In the genomic region with DNA sequence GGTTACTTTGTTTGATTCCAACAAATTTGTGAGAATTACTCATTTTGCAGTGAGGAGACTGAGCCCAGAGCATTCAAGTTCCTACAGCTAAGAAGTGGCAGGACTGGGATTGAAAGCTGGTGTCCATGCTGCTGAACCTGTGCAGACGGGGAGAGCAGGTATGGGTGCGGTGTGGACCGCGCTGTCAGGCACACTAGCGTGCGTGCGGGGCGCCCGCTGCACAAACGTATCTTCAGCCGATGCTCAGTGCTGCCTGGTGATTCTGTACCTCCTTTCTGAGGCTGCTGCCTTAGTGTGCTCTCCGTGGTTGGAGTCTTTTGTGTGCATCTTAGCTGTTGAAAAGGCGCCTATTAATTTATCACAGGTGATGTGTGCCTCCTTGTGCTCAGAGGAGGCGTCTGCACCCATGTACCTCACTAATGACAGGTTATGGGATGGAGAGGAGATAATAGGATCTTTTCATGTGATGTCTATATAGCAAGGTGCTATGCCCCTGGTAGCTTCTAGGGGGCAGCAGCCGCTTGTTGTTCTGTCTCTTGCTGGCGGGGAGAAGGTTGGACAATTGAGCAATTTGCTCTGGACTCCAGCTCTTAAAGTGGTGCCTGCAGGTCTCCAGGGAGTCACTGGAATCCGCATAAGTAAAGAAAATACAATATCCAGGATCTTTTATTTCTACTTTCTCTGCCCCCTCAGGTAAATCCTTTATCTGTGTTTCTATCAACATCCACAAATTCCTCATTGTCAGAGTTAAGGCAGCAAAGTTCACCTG, we compare ENCODE assay signal across 8 cellular contexts. TPM values are rescaled to one million over a fixed set of nuclear protein-coding genes. Genes with fewer than 3 reads are reported as not detected.
DNase-seq lines count a peak whose midpoint lies in the region; ATAC-seq and TF ChIP-seq lines count a peak whose summit lies in the region.

No MANE protein-coding gene starts in this region.

- peaks cover 33% of the 10 kb centered on the region for H4K20me1 ChIP-seq in PC-9 (ENCODE audit: insufficient read depth)

- H2BK120ac ChIP-seq in neuronal stem cell (ENCODE audit: low read depth, low read length), result no peak overlapping the region

- no peaks in the 10 kb centered on the region for H3K27me3 ChIP-seq in PC-9 (ENCODE audit: insufficient read depth, low read depth)
- no peaks in the 10 kb centered on the region for H3K27me3 ChIP-seq in neuronal stem cell (ENCODE audit: control insufficient read depth in 3 of 3, insufficient read depth in 3 of 3, low read depth in 1 of 3, low read length in 3 of 3)

- BruUV-seq in PC-9 (replicated peaks; lab: Mats Ljungman, UMichigan), result no TSS peak

- no peaks in the 10 kb centered on the region for H3K9me2 ChIP-seq in PC-9 (ENCODE audit: insufficient read depth)

- H3K4ac ChIP-seq in neuronal stem cell (ENCODE audit: low read length), result no peak overlapping the region

- H3K36me3 ChIP-seq in PC-9 (ENCODE audit: low read depth), result no peaks in the 10 kb centered on the region
- peaks cover 0 to 6% of the 10 kb centered on the region in 2 donors for H3K36me3 ChIP-seq in neuronal stem cell (replicated peaks in 1 of 2; ENCODE audit: control insufficient read depth in 2 of 2, insufficient read depth in 2 of 2, low read length in 2 of 2)

- no CpG with 5 or more reads among the region's 17 CpGs for WGBS in neuronal stem cell (ENCODE audit: extremely low coverage in 2 of 2, insufficient read length in 2 of 2, insufficient replicate concordance in 1 of 2), 2 donors

- H3K4me1 ChIP-seq in PC-9 (replicated peaks; ENCODE audit: insufficient read depth) (peaks cover 28% of the 10 kb centered on the region), neuronal stem cell (ENCODE audit: control insufficient read depth in 2 of 2, insufficient read depth in 1 of 2, low read depth in 1 of 2, low read length in 2 of 2) (peaks cover 20 to 25% of the 10 kb centered on the region in 2 donors)

- H3K18ac ChIP-seq in neuronal stem cell (ENCODE audit: low read length), result no peak overlapping the region

- H3K27ac ChIP-seq in PC-9 (no peak overlapping the region), neuronal stem cell (replicated peaks; ENCODE audit: low read length) (no peak overlapping the region)

- no peak overlapping the region for H3K23ac ChIP-seq in neuronal stem cell (ENCODE audit: low read depth, low read length, poor library complexity)

- H4K8ac ChIP-seq in neuronal stem cell (ENCODE audit: low read depth, low read length), result no peak overlapping the region

- no peak overlapping the region for H3K4me3 ChIP-seq in PC-9
- no peak overlapping the region for H3K4me3 ChIP-seq in neuronal stem cell (ENCODE audit: low read length in 2 of 2)

- no peaks in the 10 kb centered on the region for H3K9me3 ChIP-seq in PC-9 (ENCODE audit: insufficient read depth, low read depth)
- H3K9me3 ChIP-seq in neuronal stem cell (replicated peaks in 1 of 2; ENCODE audit: control insufficient read depth in 2 of 2, insufficient read depth in 1 of 2, low read depth in 1 of 2, low read length in 2 of 2), result no peaks in the 10 kb centered on the region

- H3K4me3 Mint-ChIP-seq in activated T-cell treated with anti-CD3 and anti-CD28 coated beads, Interleukin-2, amount 50 U/mL, for 72 hours, result no peak overlapping the region

- H2AK5ac ChIP-seq in neuronal stem cell (ENCODE audit: low read depth, low read length), result no peak overlapping the region

- no peak overlapping the region for H2BK5ac ChIP-seq in neuronal stem cell (ENCODE audit: low read length)

- no peak overlapping the region for H2BK15ac ChIP-seq in neuronal stem cell (ENCODE audit: low read length)

- intact Hi-C loops in PC-9 (cut with micrococcal nuclease; ENCODE audit: unreplicated experiment), result no loop called here

- H3K27ac Mint-ChIP-seq in activated T-cell treated with anti-CD3 and anti-CD28 coated beads, Interleukin-2, amount 50 U/mL, for 72 hours, result no peak overlapping the region

- CTCF ChIA-PET in PC-9 (lab: Charles Lee), result interaction anchor here (0.5 to 1.2 kb wide), 5 partner anchors 13 to 561 kb away, joined by 3 to 7 read pairs (median 5); no protein-coding TSS in a partner anchor

- ATAC-seq in activated T-cell treated with anti-CD3 and anti-CD28 coated beads, Interleukin-2, amount 50 U/mL, for 72 hours (replicated peaks in 1 of 2), result peak; percentile 26 to 29
- no peak for ATAC-seq in GM21528 (IDR thresholded peaks at IDR 0.05; ENCODE audit: low FRiP score, unreplicated experiment)

- H3F3A ChIP-seq in PC-9 (ENCODE audit: insufficient read depth, low read depth), result peaks cover 24% of the 10 kb centered on the region

- H3K79me2 ChIP-seq in PC-9 (ENCODE audit: low read depth), result peaks cover 45% of the 10 kb centered on the region

- H2BK12ac ChIP-seq in neuronal stem cell (ENCODE audit: low read length), result no peak overlapping the region

- H3K27me3 Mint-ChIP-seq in activated T-cell treated with anti-CD3 and anti-CD28 coated beads, Interleukin-2, amount 50 U/mL, for 72 hours (ENCODE audit: low read depth), result no peaks in the 10 kb centered on the region

- H3K79me1 ChIP-seq in neuronal stem cell (ENCODE audit: low read depth, low read length), result peaks cover 5% of the 10 kb centered on the region

- peak overlapping the region; percentile 22 for H3K14ac ChIP-seq in neuronal stem cell (ENCODE audit: low read length)

- no peak overlapping the region for H4K91ac ChIP-seq in neuronal stem cell (ENCODE audit: low read depth, low read length, poor library complexity)

- peak overlapping the region; percentile 37 for H3K9ac ChIP-seq in neuronal stem cell (ENCODE audit: low read depth, low read length, poor library complexity)

- no peaks in the 10 kb centered on the region for H3K9me3 Mint-ChIP-seq in activated T-cell treated with anti-CD3 and anti-CD28 coated beads, Interleukin-2, amount 50 U/mL, for 72 hours

- POLR2A ChIA-PET in PC-9 (lab: Charles Lee; ENCODE audit: unreplicated experiment), result interaction anchor here (0.6 to 0.7 kb wide), 2 partner anchors 153 to 1129 kb away, joined by 3 read pairs; no protein-coding TSS in a partner anchor

- DNase-seq in GF-D8 (lab: John Stamatoyannopoulos, UW) (peak; percentile 70), PC-9 (peak; percentile 45 to 49), fibroblast of peridontal ligament (ENCODE audit: extremely low read depth) (peak; percentile 88), neuronal stem cell (ENCODE audit: low spot score) (no peak), OCI-M2 (lab: John Stamatoyannopoulos, UW; ENCODE audit: unreplicated experiment) (no peak)
- DNase-seq in activated T-cell treated with anti-CD3 and anti-CD28 coated beads, Interleukin-2, amount 50 U/mL, for 72 hours, result peak; percentile 52 to 57

- peak; percentile 92 for TF ChIP-seq CTCF in LNCAP (IDR thresholded peaks at IDR 0.05)
- peak; percentile 79 for TF ChIP-seq CTCF in PC-9 (conservative IDR thresholded peaks at IDR 0.05)

- peaks cover 57% of the 10 kb centered on the region for H3K4me1 Mint-ChIP-seq in activated T-cell treated with anti-CD3 and anti-CD28 coated beads, Interleukin-2, amount 50 U/mL, for 72 hours (ENCODE audit: low read depth)

- H3K4me2 ChIP-seq in PC-9 (no peak overlapping the region), neuronal stem cell (ENCODE audit: insufficient read depth, low read length, poor library complexity, severe bottlenecking) (no peak overlapping the region)

- H2AFZ ChIP-seq in PC-9 (no peak overlapping the region), neuronal stem cell (ENCODE audit: low read length) (no peak overlapping the region)

- H3K36me3 Mint-ChIP-seq in activated T-cell treated with anti-CD3 and anti-CD28 coated beads, Interleukin-2, amount 50 U/mL, for 72 hours (ENCODE audit: insufficient read depth in 2 of 2), result peaks cover 0 to 1% of the 10 kb centered on the region in 2 donors

RNA-seq across cellular contexts. Expression of a gene that starts 32.5 kb away (rescaled TPM):
- total RNA-seq in PC-9 (2021), result 28.3 and 34.7 TPM in 2 replicates
- 10 to 100 TPM; 25.7 to 30.2 TPM for total RNA-seq in activated T-cell treated with anti-CD3 and anti-CD28 coated beads, Interleukin-2, amount 50 U/mL, for 72 hours
- 24.5 TPM for polyA plus RNA-seq in neuronal stem cell (2013, experiment 1 of 2)
- 24.4 TPM for polyA plus RNA-seq in neuronal stem cell (2013, experiment 2 of 2)

RNA-seq across cellular contexts. Expression of a gene that starts 35.0 kb away (rescaled TPM):
- 35.2 and 36.8 TPM in 2 replicates for total RNA-seq in PC-9 (2021)
- 10 to 100 TPM; 26.4 to 27.1 TPM for total RNA-seq in activated T-cell treated with anti-CD3 and anti-CD28 coated beads, Interleukin-2, amount 50 U/mL, for 72 hours
- 40.1 TPM for polyA plus RNA-seq in neuronal stem cell (2013, experiment 1 of 2)
- 41.7 TPM for polyA plus RNA-seq in neuronal stem cell (2013, experiment 2 of 2)

RNA-seq across cellular contexts. Expression of a gene that starts 57.5 kb away (rescaled TPM):
- 1.4 and 1.6 TPM in 2 replicates for total RNA-seq in PC-9 (2021)
- total RNA-seq in activated T-cell treated with anti-CD3 and anti-CD28 coated beads, Interleukin-2, amount 50 U/mL, for 72 hours, result under 1 TPM in 1 of 2 donors, not detected in 1; 0.69 TPM
- polyA plus RNA-seq in neuronal stem cell (2013, experiment 1 of 2), result 2.8 TPM
- 2.8 TPM for polyA plus RNA-seq in neuronal stem cell (2013, experiment 2 of 2)

Comparison
In these comparisons a context has a peak if more than half of its experiments do, and no peak if none do; other contexts are left out.
1. DNase-seq: peak in GF-D8 (single experiment), PC-9 (2 of 2), activated T-cell treated with anti-CD3 and anti-CD28 coated beads, Interleukin-2, amount 50 U/mL, for 72 hours (2 of 2) and fibroblast of peridontal ligament (single experiment); none in neuronal stem cell (single experiment) and OCI-M2 (single experiment).